In genomic region chr17:32725697-32726096, GRCh38 we compare ENCODE assay signal across 26 cellular contexts.
"Had no signal": no experiment of that assay in that cellular context is flagged by ENCODE, and none has a peak within 500 bp of the region (broad histone marks: within the 10 kb centered on the region; RNA-seq: fewer than 3 reads in every experiment).

No MANE protein-coding gene starts in this region.

- ATAC-seq: effector memory CD8-positive, alpha-beta T cell; esophagus mucosa; gastrocnemius medialis; heart right ventricle; left cardiac atrium; left lung; left ventricle myocardium superior; lower lobe of right lung; mucosa of descending colon had no signal

- FAIRE-seq: islet of Langerhans, keratinocyte had no signal

- H3K27me3 Mint-ChIP-seq: dendritic cell treated with granulocyte-macrophage colony-stimulating factor and Interleukin-4, amounts not matched to agents 40 ng/mL and 50 ng/mL, for 4 days; effector memory CD8-positive, alpha-beta T cell had no signal

- DNase-seq: colonic mucosa; cortex of kidney; effector CD8-positive, alpha-beta T cell; effector memory CD8-positive, alpha-beta T cell; endodermal cell; erythroblast; esophagus squamous epithelium; foreskin fibroblast; foreskin melanocyte; gastrocnemius medialis; glutamatergic neuron; head of caudate nucleus; heart right ventricle; hippocampal formation; left cardiac atrium; left lung; left ventricle myocardium superior; lower lobe of right lung; mesenchymal stem cell; mucosa of descending colon had no signal

- H3K27ac Mint-ChIP-seq: dendritic cell treated with granulocyte-macrophage colony-stimulating factor and Interleukin-4, amounts not matched to agents 40 ng/mL and 50 ng/mL, for 4 days; effector memory CD8-positive, alpha-beta T cell; endodermal cell; mesothelial cell of epicardium had no signal

- H3K4me1 Mint-ChIP-seq: endodermal cell, mesothelial cell of epicardium had no signal

- H3K27ac ChIP-seq: colonic mucosa, epithelial cell of prostate, esophagus squamous epithelium, gastrocnemius medialis, heart right ventricle, left lung, lower lobe of right lung had no signal

- H3K27me3 ChIP-seq: colonic mucosa, esophagus squamous epithelium, gastrocnemius medialis, heart right ventricle, left lung had no signal

- H3K4me3 ChIP-seq: colonic mucosa, esophagus squamous epithelium, gastrocnemius medialis, heart right ventricle, left lung, lower lobe of right lung, mucosa of descending colon had no signal

- H3K9me3 Mint-ChIP-seq: effector memory CD8-positive, alpha-beta T cell had no signal

- H3K4me3 Mint-ChIP-seq: dendritic cell treated with granulocyte-macrophage colony-stimulating factor and Interleukin-4, amounts not matched to agents 40 ng/mL and 50 ng/mL, for 4 days; effector memory CD8-positive, alpha-beta T cell; endodermal cell; mesothelial cell of epicardium had no signal

- H3K4me1 ChIP-seq: colonic mucosa, esophagus squamous epithelium, gastrocnemius medialis, heart right ventricle, left lung, lower lobe of right lung had no signal

- H3K36me3 ChIP-seq: colonic mucosa, gastrocnemius medialis, left lung had no signal

- H3K9me3 ChIP-seq: colonic mucosa, gastrocnemius medialis, left lung, lower lobe of right lung, mucosa of descending colon had no signal
